Comparison of ENCODE assay signal across 1 cellular context in the genomic region with DNA sequence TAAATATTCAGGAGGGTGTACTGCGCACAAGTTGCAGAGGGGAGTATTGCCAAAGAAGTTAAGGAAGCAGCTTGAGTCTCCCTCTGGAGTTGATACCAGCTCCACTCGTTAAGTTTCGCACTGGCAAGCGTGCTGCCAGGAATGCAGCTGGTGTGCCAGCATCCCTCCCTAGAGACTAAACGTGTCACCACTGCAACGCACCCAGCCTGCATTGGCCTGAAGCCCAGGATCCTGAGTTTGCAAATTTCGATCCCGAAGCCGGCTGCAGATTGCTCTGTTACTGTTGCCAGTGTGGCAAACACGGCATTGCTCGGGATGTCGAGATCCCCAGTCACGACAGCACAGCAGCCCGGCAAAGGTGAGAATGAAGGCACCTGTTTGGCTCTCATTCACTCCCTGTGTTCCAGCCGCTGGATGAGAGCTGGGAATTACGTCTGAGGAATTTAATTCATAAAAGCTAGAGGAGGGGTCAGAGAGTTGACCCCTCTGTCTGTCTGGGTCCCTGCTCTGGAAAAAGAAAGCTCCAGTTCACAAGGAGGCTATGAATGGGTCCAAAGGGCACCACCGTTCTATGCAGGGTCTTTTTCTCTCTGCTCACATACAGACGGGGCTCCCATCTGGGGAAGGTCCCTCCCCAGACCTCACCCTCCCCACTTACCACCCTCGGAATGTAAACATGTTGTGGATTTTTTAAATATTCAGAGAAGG.
TF ChIP-seq lines count a peak whose summit lies in the region.

No MANE protein-coding gene starts in this region.

TF ChIP-seq in WTC11, 78 proteins besides CTCF, POLR2A, EP300 and RAD21 (continued from another document):
- TF ChIP-seq ZBTB43 (CRISPR knock-in tag; IDR thresholded peaks at IDR 0.05) (no peak), MLX (CRISPR knock-in tag; IDR thresholded peaks at IDR 0.05) (no peak)
